ENCODE assay signal across 9 cellular contexts in genomic region chr1:90925928-90926869, GRCh38.
DNase-seq lines count a peak whose midpoint lies in the region; ATAC-seq and TF ChIP-seq lines count a peak whose summit lies in the region.
"Had no signal": no experiment of that assay in that cellular context is flagged by ENCODE, and none has a peak within 500 bp of the region (broad histone marks: within the 10 kb centered on the region; RNA-seq: fewer than 3 reads in every experiment).

No MANE protein-coding gene starts in this region.

- no peak for TF ChIP-seq POLR2A in lower leg skin (IDR thresholded peaks at IDR 0.05)

- H3K4me1 ChIP-seq in upper lobe of right lung = peaks cover 18% of the 10 kb centered on the region
- H3K4me1 ChIP-seq in lower lobe of right lung = peaks cover 16% of the 10 kb centered on the region

- H3K27ac Mint-ChIP-seq in activated naive CD4-positive, alpha-beta T cell treated with anti-CD3 and anti-CD28 coated beads, Interleukin-2, amount 50 U/mL, for 24 hours = peak overlapping the region; percentile 15
- no peak overlapping the region for H3K27ac Mint-ChIP-seq in activated naive CD4-positive, alpha-beta T cell treated with anti-CD3 and anti-CD28 coated beads, Interleukin-2, amount 10 ng/mL, durations not matched to agents 7 days and 5 days
- H3K27ac Mint-ChIP-seq in glutamatergic neuron (ENCODE audit: unreplicated experiment) = peak overlapping the region; percentile 4

- peaks cover 23% of the 10 kb centered on the region for H3K36me3 Mint-ChIP-seq in activated naive CD4-positive, alpha-beta T cell treated with anti-CD3 and anti-CD28 coated beads, Interleukin-2, amount 50 U/mL, for 24 hours
- peaks cover 40% of the 10 kb centered on the region for H3K36me3 Mint-ChIP-seq in activated naive CD4-positive, alpha-beta T cell treated with anti-CD3 and anti-CD28 coated beads, Interleukin-2, amount 10 ng/mL, durations not matched to agents 7 days and 5 days
- H3K36me3 Mint-ChIP-seq in glutamatergic neuron (ENCODE audit: unreplicated experiment) = peaks cover 5% of the 10 kb centered on the region

- H3K9me3 Mint-ChIP-seq in activated naive CD4-positive, alpha-beta T cell treated with anti-CD3 and anti-CD28 coated beads, Interleukin-2, amount 50 U/mL, for 24 hours = no peaks in the 10 kb centered on the region
- H3K9me3 Mint-ChIP-seq in activated naive CD4-positive, alpha-beta T cell treated with anti-CD3 and anti-CD28 coated beads, Interleukin-2, amount 10 ng/mL, durations not matched to agents 7 days and 5 days = no peaks in the 10 kb centered on the region
- no peaks in the 10 kb centered on the region for H3K9me3 Mint-ChIP-seq in glutamatergic neuron (ENCODE audit: unreplicated experiment)

- H3K27me3 ChIP-seq in upper lobe of right lung (no peaks in the 10 kb centered on the region), lower lobe of right lung (ENCODE audit: low read depth) (no peaks in the 10 kb centered on the region)
- H3K27me3 ChIP-seq: transverse colon had no signal

- no peak for TF ChIP-seq CTCF in glutamatergic neuron (IDR thresholded peaks at IDR 0.05; ENCODE audit: partially characterized antibody, unreplicated experiment)
- no peak for TF ChIP-seq CTCF in upper lobe of right lung (IDR thresholded peaks at IDR 0.05)
- TF ChIP-seq CTCF in lower lobe of right lung (IDR thresholded peaks at IDR 0.05) = no peak
- no peak for TF ChIP-seq CTCF in lower leg skin (IDR thresholded peaks at IDR 0.05)

- intact Hi-C loops in upper lobe of right lung (cut with DNase I) (no loop called here), lower lobe of right lung (cut with DNase I) (no loop called here), lower leg skin (cut with DNase I; ENCODE audit: low total_unique reads) (no loop called here)

- WGBS in lower leg skin, 2 donors = 92 to 97% methylated on average over 1 of the region's 1 CpG

- H3K36me3 ChIP-seq in upper lobe of right lung = no peaks in the 10 kb centered on the region
- H3K36me3 ChIP-seq in lower lobe of right lung = no peaks in the 10 kb centered on the region
- H3K36me3 ChIP-seq: transverse colon had no signal

- CTCF ChIA-PET in activated naive CD4-positive, alpha-beta T cell treated with anti-CD3 and anti-CD28 coated beads, Interleukin-2, amount 10 ng/mL, durations not matched to agents 7 days and 5 days (lab: Charles Lee) = no interaction called here

- peak overlapping the region; percentile 27 for H3K4me3 Mint-ChIP-seq in activated naive CD4-positive, alpha-beta T cell treated with anti-CD3 and anti-CD28 coated beads, Interleukin-2, amount 50 U/mL, for 24 hours
- H3K4me3 Mint-ChIP-seq in activated naive CD4-positive, alpha-beta T cell treated with anti-CD3 and anti-CD28 coated beads, Interleukin-2, amount 10 ng/mL, durations not matched to agents 7 days and 5 days = no peak overlapping the region
- no peak overlapping the region for H3K4me3 Mint-ChIP-seq in glutamatergic neuron (ENCODE audit: unreplicated experiment)

- H3K9me3 ChIP-seq in upper lobe of right lung (no peaks in the 10 kb centered on the region), lower lobe of right lung (no peaks in the 10 kb centered on the region)
- H3K9me3 ChIP-seq: transverse colon had no signal

- in situ Hi-C loops in G401 (cut with HindIII; ENCODE audit: low sequenced_read_pairs) = no loop called here

- H3K27ac ChIP-seq in upper lobe of right lung = no peak overlapping the region
- no peak overlapping the region for H3K27ac ChIP-seq in lower lobe of right lung
- H3K27ac ChIP-seq: transverse colon had no signal

- peak; percentile 59 for ATAC-seq in upper lobe of right lung
- ATAC-seq in lower lobe of right lung = no peak

- H3K4me1 Mint-ChIP-seq in activated naive CD4-positive, alpha-beta T cell treated with anti-CD3 and anti-CD28 coated beads, Interleukin-2, amount 50 U/mL, for 24 hours = peaks cover 90% of the 10 kb centered on the region
- H3K4me1 Mint-ChIP-seq in activated naive CD4-positive, alpha-beta T cell treated with anti-CD3 and anti-CD28 coated beads, Interleukin-2, amount 10 ng/mL, durations not matched to agents 7 days and 5 days = peaks cover 39% of the 10 kb centered on the region
- peaks cover 20% of the 10 kb centered on the region for H3K4me1 Mint-ChIP-seq in glutamatergic neuron (ENCODE audit: low read depth, unreplicated experiment)

- no peaks in the 10 kb centered on the region for H3K27me3 Mint-ChIP-seq in activated naive CD4-positive, alpha-beta T cell treated with anti-CD3 and anti-CD28 coated beads, Interleukin-2, amount 50 U/mL, for 24 hours
- no peaks in the 10 kb centered on the region for H3K27me3 Mint-ChIP-seq in activated naive CD4-positive, alpha-beta T cell treated with anti-CD3 and anti-CD28 coated beads, Interleukin-2, amount 10 ng/mL, durations not matched to agents 7 days and 5 days
- H3K27me3 Mint-ChIP-seq in glutamatergic neuron (ENCODE audit: unreplicated experiment) = no peaks in the 10 kb centered on the region

- H3K4me3 ChIP-seq in upper lobe of right lung (no peak overlapping the region), lower lobe of right lung (no peak overlapping the region), lower leg skin (ENCODE audit: low read depth, poor library complexity, severe bottlenecking) (no peak overlapping the region)
- H3K4me3 ChIP-seq: transverse colon had no signal

- DNase-seq in activated naive CD4-positive, alpha-beta T cell treated with anti-CD3 and anti-CD28 coated beads, Interleukin-2, amount 10 ng/mL, durations not matched to agents 7 days and 5 days = no peak
- peak; percentile 1 for DNase-seq in SKM-1 (lab: John Stamatoyannopoulos, UW; ENCODE audit: unreplicated experiment)
- no peak for DNase-seq in glutamatergic neuron
- DNase-seq in upper lobe of right lung = no peak
- no peak for DNase-seq in lower lobe of right lung
- DNase-seq in G401 (ENCODE audit: low spot score) = no peak
- no peak for DNase-seq in lower leg skin (ENCODE audit: low spot score in 2 of 2)
- DNase-seq: transverse colon had no signal
